Comparison of ENCODE assay signal across 17 cellular contexts in the genomic region with DNA sequence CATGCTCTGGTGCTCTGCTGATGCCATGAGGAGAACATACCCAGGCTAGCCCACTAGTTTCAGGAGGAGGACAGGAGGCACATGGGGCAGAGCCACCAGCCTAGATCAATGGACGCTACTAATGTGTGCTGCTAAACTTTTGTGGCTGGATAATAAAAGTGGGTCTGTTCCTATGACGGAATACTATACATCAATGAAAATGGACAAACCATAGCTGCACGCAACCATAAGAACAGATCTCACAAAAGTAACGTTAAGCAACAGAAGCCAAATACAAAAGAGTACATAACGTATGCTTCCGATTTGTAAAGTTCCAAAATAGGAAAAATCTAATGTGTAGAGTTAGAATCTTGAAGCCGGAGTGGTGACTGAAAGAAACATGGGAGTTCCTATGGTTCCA. TPM values are rescaled to one million over a fixed set of nuclear protein-coding genes. Genes with fewer than 3 reads are reported as not detected.
DNase-seq lines count a peak whose midpoint lies in the region; ATAC-seq and TF ChIP-seq lines count a peak whose summit lies in the region.
"Had no signal": no experiment of that assay in that cellular context is flagged by ENCODE, and none has a peak within 500 bp of the region (broad histone marks: within the 10 kb centered on the region; RNA-seq: fewer than 3 reads in every experiment).

No MANE protein-coding gene starts in this region.

- DNase-seq in IMR-90 (no peak), endothelial cell (ENCODE audit: low spot score) (no peak), inferior parietal cortex (ENCODE audit: extremely low spot score) (no peak)
- DNase-seq: ACHN; BE2C; C1 segment of cervical spinal cord; Caco-2; CD4-positive, CD25-positive, alpha-beta regulatory T cell; HCEC 1CT; HFFc6 had no signal

- H3K4me3 Mint-ChIP-seq in endothelial cell (ENCODE audit: unreplicated experiment) = peak overlapping the region; percentile 37
- H3K4me3 Mint-ChIP-seq: CD4-positive, CD25-positive, alpha-beta regulatory T cell; GM23338; HFFc6; IgD-negative memory B cell had no signal

- TF ChIP-seq POLR2A in IMR-90 (IDR thresholded peaks at IDR 0.05; ENCODE audit: low read depth, low read length) = no peak

- H2BK20ac ChIP-seq in IMR-90 (ENCODE audit: low read depth, low read length) = no peak overlapping the region

- H2BK120ac ChIP-seq in IMR-90 (ENCODE audit: low read depth, low read length) = no peak overlapping the region

- H3K9me3 ChIP-seq in HEK293 (ENCODE audit: control insufficient read depth, insufficient read depth, low read depth, low read length) (no peaks in the 10 kb centered on the region), IMR-90 (ENCODE audit: control insufficient read depth, insufficient read depth, low read length) (no peaks in the 10 kb centered on the region)
- H3K9me3 ChIP-seq: BE2C, Caco-2 had no signal

- dilution Hi-C loops in IMR-90 (cut with HindIII; ENCODE audit: low sequenced_read_pairs, unreplicated experiment) = no loop called here

- peaks cover 2% of the 10 kb centered on the region for H3K27me3 Mint-ChIP-seq in endothelial cell (ENCODE audit: unreplicated experiment)
- H3K27me3 Mint-ChIP-seq: CD4-positive, CD25-positive, alpha-beta regulatory T cell; IgD-negative memory B cell had no signal

- H4K8ac ChIP-seq in IMR-90 (ENCODE audit: low read depth in 2 of 2, low read length in 2 of 2) = no peak overlapping the region

- H2AK5ac ChIP-seq in IMR-90 (ENCODE audit: low read depth, low read length) = no peak overlapping the region

- no peak overlapping the region for H2BK15ac ChIP-seq in IMR-90 (ENCODE audit: low read depth, low read length)

- H3K27ac Mint-ChIP-seq in endothelial cell (ENCODE audit: unreplicated experiment) = no peak overlapping the region
- H3K27ac Mint-ChIP-seq: CD4-positive, CD25-positive, alpha-beta regulatory T cell; GM23338; IgD-negative memory B cell had no signal

- in situ Hi-C loops in IMR-90 (cut with MboI; ENCODE audit: low sequenced_read_pairs) = no loop called here

- no CpG with 5 or more reads among the region's 7 CpGs for WGBS in IMR-90 (ENCODE audit: extremely low coverage in 2 of 2, insufficient read length in 1 of 2), 2 experiments

- H3K27ac ChIP-seq in HEK293 (ENCODE audit: extremely low read depth, low read depth, low read length) (no peak overlapping the region), IMR-90 (ENCODE audit: insufficient read depth, low read length) (no peak overlapping the region)
- H3K27ac ChIP-seq: HL-60 had no signal

- peak overlapping the region; percentile 65; the same call in 1 of the 2 replicates for H3K23ac ChIP-seq in IMR-90 (ENCODE audit: low read depth, low read length)

- H3K14ac ChIP-seq in IMR-90 (replicated peaks; ENCODE audit: low read depth, low read length) = no peak overlapping the region

- BruUV-seq in IMR-90 (replicated peaks; lab: Mats Ljungman, UMichigan) = no TSS peak

- H4K20me1 ChIP-seq in IMR-90 (ENCODE audit: insufficient read depth, low read length) = no peaks in the 10 kb centered on the region

- no peak overlapping the region for H3K4me2 ChIP-seq in IMR-90 (ENCODE audit: low read depth, low read length)
- H3K4me2 ChIP-seq: GM23338 had no signal

- H3K4me1 ChIP-seq in HEK293 (ENCODE audit: control insufficient read depth, insufficient read depth, low read length) = no peaks in the 10 kb centered on the region
- H3K4me1 ChIP-seq in IMR-90 (ENCODE audit: control insufficient read depth, insufficient read depth, low read length) = peaks cover 10% of the 10 kb centered on the region
- H3K4me1 ChIP-seq: BE2C, Caco-2 had no signal

- no peak overlapping the region for H4K5ac ChIP-seq in IMR-90 (ENCODE audit: low read depth, low read length)

- H3K79me1 ChIP-seq in IMR-90 (ENCODE audit: low read depth in 1 of 2, low read length in 2 of 2) = peaks cover 31 to 36% of the 10 kb centered on the region in 2 experiments

- H2AFZ ChIP-seq in IMR-90 (replicated peaks; ENCODE audit: low read length, poor library complexity) = no peak overlapping the region
- H2AFZ ChIP-seq: GM23338 had no signal

- POLR2A ChIA-PET in HEK293 (lab: Yijun Ruan, JAX) = no interaction called here
- POLR2A ChIA-PET in IMR-90 (lab: Charles Lee; ENCODE audit: unreplicated experiment) = no interaction called here

- peaks cover 18% of the 10 kb centered on the region for H3K9me1 ChIP-seq in IMR-90 (ENCODE audit: insufficient read depth, low read length)

- H3K56ac ChIP-seq in IMR-90 (ENCODE audit: extremely low read depth, insufficient read depth, low read length) = no peak overlapping the region

- no peaks in the 10 kb centered on the region for H3K9me3 Mint-ChIP-seq in endothelial cell (ENCODE audit: unreplicated experiment)
- H3K9me3 Mint-ChIP-seq: CD4-positive, CD25-positive, alpha-beta regulatory T cell; GM23338; HFFc6; IgD-negative memory B cell had no signal

- H2BK5ac ChIP-seq in IMR-90 (ENCODE audit: low read depth, low read length, poor library complexity, severe bottlenecking) = no peak overlapping the region

- H3K9ac ChIP-seq in IMR-90 (ENCODE audit: low read depth, low read length) = no peak overlapping the region

- intact Hi-C loops in IMR-90 (cut with micrococcal nuclease) = loop anchor here (5.0 kb wide), 2 partner anchors 37 to 132 kb away; no protein-coding TSS in a partner anchor

- H3K36me3 ChIP-seq in HEK293 (ENCODE audit: control insufficient read depth in 2 of 2, insufficient read depth in 1 of 2, low read length in 2 of 2) (peaks cover 0 to 84% of the 10 kb centered on the region in 2 experiments; a peak in 2 of 3 replicates), IMR-90 (ENCODE audit: control insufficient read depth, insufficient read depth, low read length) (peaks cover 42% of the 10 kb centered on the region)
- H3K36me3 ChIP-seq: BE2C had no signal

- H3K18ac ChIP-seq in IMR-90 (ENCODE audit: low read depth, low read length) = no peak overlapping the region

- no peaks in the 10 kb centered on the region for H3K4me1 Mint-ChIP-seq in endothelial cell (ENCODE audit: unreplicated experiment)

- H3K36me3 Mint-ChIP-seq in endothelial cell (ENCODE audit: low read depth, unreplicated experiment) = peaks cover 24% of the 10 kb centered on the region

- no peak overlapping the region for H3K4me3 ChIP-seq in HEK293 (ENCODE audit: low read depth, low read length)
- H3K4me3 ChIP-seq in IMR-90 (ENCODE audit: insufficient read depth, low read depth, low read length) = no peak overlapping the region
- H3K4me3 ChIP-seq: GM23338 had no signal

- no peak for TF ChIP-seq CTCF in HEK293 (tag by site-specific recombination; IDR thresholded peaks at IDR 0.05)
- no peak for TF ChIP-seq CTCF in IMR-90 (conservative IDR thresholded peaks at IDR 0.05; ENCODE audit: low read depth, low read length)
- no peak for TF ChIP-seq CTCF in endothelial cell (IDR thresholded peaks at IDR 0.05; ENCODE audit: unreplicated experiment)

- H3K27me3 ChIP-seq in IMR-90 (ENCODE audit: control insufficient read depth, insufficient read depth, low read length) = no peaks in the 10 kb centered on the region
- H3K27me3 ChIP-seq: BE2C had no signal

- TF ChIP-seq RAD21 in IMR-90 (IDR thresholded peaks at IDR 0.05; ENCODE audit: low read length) = no peak

- 0 out of 2 replicates have a peak overlapping the region, but pooled peaks have one; percentile 16 for H3K4ac ChIP-seq in IMR-90 (ENCODE audit: low read depth, low read length)

- no peak overlapping the region for H4K91ac ChIP-seq in IMR-90 (ENCODE audit: insufficient read depth, low read depth, low read length)

- H2AK9ac ChIP-seq in IMR-90 (replicated peaks; ENCODE audit: low read depth, low read length, poor library complexity) = no peak overlapping the region

- ATAC-seq in IMR-90 (ENCODE audit: low read depth) (no peak), GM21447 (IDR thresholded peaks at IDR 0.05; ENCODE audit: unreplicated experiment) (no peak), GM21515 (IDR thresholded peaks at IDR 0.05; ENCODE audit: unreplicated experiment) (no peak)
- ATAC-seq: GM23338 had no signal

- CTCF ChIA-PET in HEK293 (lab: Yijun Ruan, JAX) (no interaction called here), IMR-90 (lab: Yijun Ruan, JAX) (no interaction called here)

TF ChIP-seq in HEK293, 187 proteins besides CTCF, POLR2A, EP300 and RAD21:
- TF ChIP-seq ZNF146 (tag by site-specific recombination; IDR thresholded peaks at IDR 0.05) = peak; percentile 55
- TF ChIP-seq ZNF549 (tag by site-specific recombination; IDR thresholded peaks at IDR 0.05) = no peak

TF ChIP-seq in IMR-90, 13 proteins besides CTCF, POLR2A, EP300 and RAD21 (continues in another document):
- TF ChIP-seq ELK1 (IDR thresholded peaks at IDR 0.05; ENCODE audit: borderline replicate concordance, low read depth, low read length) = no peak
- TF ChIP-seq CHD1 (IDR thresholded peaks at IDR 0.05; ENCODE audit: low read depth, low read length) = no peak
- TF ChIP-seq MAZ (IDR thresholded peaks at IDR 0.05; ENCODE audit: borderline replicate concordance, low read depth, low read length) = no peak
- TF ChIP-seq, protein P1, sequence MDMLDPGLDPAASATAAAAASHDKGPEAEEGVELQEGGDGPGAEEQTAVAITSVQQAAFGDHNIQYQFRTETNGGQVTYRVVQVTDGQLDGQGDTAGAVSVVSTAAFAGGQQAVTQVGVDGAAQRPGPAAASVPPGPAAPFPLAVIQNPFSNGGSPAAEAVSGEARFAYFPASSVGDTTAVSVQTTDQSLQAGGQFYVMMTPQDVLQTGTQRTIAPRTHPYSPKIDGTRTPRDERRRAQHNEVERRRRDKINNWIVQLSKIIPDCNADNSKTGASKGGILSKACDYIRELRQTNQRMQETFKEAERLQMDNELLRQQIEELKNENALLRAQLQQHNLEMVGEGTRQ (IDR thresholded peaks at IDR 0.05; ENCODE audit: low read depth, low read length) = no peak
- no peak for TF ChIP-seq CEBPB (IDR thresholded peaks at IDR 0.05; ENCODE audit: low read depth, low read length)

RNA-seq across cellular contexts. Expression of gene B4GALT4, which starts 11.5 kb away (rescaled TPM):
- total RNA-seq in IMR-90 (2012; rRNA removed) = 30.3 and 30.6 TPM in 2 replicates
- 23.0 and 27.0 TPM in 2 replicates for polyA plus RNA-seq in IMR-90 (2012; rRNA removed)
- polyA plus RNA-seq in IMR-90 (2012; cell fraction: cytosol; rRNA removed) = 7.5 and 10.5 TPM in 2 replicates
- polyA plus RNA-seq in IMR-90 (2012; cell fraction: nucleus; rRNA removed; ENCODE audit: low replicate concordance) = 5.1 and 22.2 TPM in 2 replicates
- 12.3 TPM for total RNA-seq in endothelial cell (ENCODE audit: unreplicated experiment)

RNA-seq across cellular contexts. Expression of gene UPK1B, which starts 55.8 kb away (rescaled TPM):
- total RNA-seq in IMR-90 (2012; rRNA removed) = 0.28 and 0.36 TPM in 2 replicates
- polyA plus RNA-seq in IMR-90 (2012; rRNA removed) = 0.40 and 0.55 TPM in 2 replicates
- polyA plus RNA-seq in IMR-90 (2012; cell fraction: cytosol; rRNA removed) = 0.18 and 0.19 TPM in 2 replicates
- polyA plus RNA-seq in IMR-90 (2012; cell fraction: nucleus; rRNA removed; ENCODE audit: low replicate concordance) = 0.02 and 0.05 TPM in 2 replicates
- not detected for total RNA-seq in endothelial cell (ENCODE audit: unreplicated experiment)
- total RNA-seq: CD4-positive, CD25-positive, alpha-beta regulatory T cell; HT1080 had no signal
- polyA plus RNA-seq: CD4-positive, CD25-positive, alpha-beta regulatory T cell; IgD-negative memory B cell had no signal
